In the genomic region with DNA sequence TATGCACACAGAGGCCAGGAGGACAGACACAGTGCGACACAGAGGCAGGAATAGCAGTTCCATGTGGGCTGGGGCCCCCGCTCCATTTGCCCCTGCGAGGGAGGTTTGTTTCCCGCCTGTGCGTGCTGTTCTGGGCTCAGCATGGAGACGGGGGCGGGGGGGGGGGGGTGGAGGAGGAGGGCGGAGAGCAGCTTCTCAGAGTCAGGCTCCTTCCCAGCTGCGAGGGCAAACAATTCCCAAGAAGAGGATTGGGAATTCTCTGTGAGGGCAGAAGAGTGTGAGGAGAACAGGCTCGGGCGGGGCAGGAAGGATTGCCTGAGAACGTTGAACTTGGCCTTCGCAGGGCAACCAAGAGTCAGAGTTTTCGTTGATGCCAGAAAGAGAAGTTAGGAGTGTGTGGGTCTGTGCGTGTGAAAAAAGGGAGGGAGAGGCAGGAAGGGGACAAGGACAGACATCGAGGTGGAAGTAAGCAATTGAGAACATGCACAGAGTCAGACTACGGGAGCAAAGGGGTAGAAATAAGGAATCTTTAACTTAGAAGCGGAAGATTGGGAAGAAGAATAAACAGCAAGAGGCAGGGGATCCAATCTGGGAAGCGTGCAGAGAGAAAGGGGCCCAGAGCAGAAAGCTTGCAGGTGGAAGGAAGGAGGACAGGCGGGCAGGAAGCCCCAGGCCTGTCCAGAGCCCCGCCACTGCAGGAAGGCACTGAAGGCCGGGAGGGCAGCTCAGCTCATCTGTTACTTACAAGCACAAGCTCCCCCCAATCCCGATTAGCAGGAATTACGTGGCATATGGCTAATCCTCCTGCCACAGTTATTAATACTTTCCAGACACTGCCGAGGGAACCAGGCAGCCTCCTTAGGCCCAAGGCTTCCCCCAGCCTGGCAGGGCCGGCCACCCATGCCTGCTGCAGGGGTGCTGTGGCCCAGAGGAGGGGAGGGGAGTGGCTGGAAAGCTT, we compare ENCODE assay signal across 1 cellular context.
A peak's percentile ranks its signal among the peaks of the same experiment; 100 is the strongest.
TF ChIP-seq lines count a peak whose summit lies in the region.

No MANE protein-coding gene starts in this region.

TF ChIP-seq in WTC11, 78 proteins besides CTCF, POLR2A, EP300 and RAD21:
- TF ChIP-seq, protein P1, sequence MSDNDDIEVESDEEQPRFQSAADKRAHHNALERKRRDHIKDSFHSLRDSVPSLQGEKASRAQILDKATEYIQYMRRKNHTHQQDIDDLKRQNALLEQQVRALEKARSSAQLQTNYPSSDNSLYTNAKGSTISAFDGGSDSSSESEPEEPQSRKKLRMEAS (CRISPR knock-in tag; IDR thresholded peaks at IDR 0.05) = 0 out of 2 replicates have a peak, but pooled peaks have one; percentile 47
- TF ChIP-seq RELA (CRISPR knock-in tag; IDR thresholded peaks at IDR 0.05; ENCODE audit: borderline replicate concordance) (no peak), SP1 (CRISPR knock-in tag; conservative IDR thresholded peaks at IDR 0.05) (peak; percentile 31; the same call in 1 of the 2 replicates)
